ENCODE assay signal across 12 cellular contexts in the genomic region with DNA sequence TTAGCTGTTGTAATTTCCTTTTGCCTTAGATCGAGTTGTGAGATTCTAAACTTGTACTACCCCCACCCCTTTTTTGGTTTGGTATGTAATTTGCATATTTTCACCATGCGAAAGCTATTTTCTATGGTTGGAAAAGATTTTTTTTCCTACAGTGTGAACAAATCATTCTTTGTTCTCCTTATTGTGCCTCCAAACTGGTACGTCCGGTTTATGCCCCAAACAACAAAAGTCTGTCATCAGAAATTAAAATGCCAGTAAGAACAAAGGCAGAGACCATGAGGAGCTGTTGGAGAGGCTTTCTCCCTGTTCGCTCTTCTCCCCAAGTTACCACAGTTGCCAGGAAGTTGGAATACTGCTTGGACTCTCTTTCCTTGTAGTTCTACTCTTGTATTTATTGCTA.
A peak's percentile ranks its signal among the peaks of the same experiment; 100 is the strongest.
DNase-seq lines count a peak whose midpoint lies in the region; ATAC-seq and TF ChIP-seq lines count a peak whose summit lies in the region.
"Had no signal": no experiment of that assay in that cellular context is flagged by ENCODE, and none has a peak within 500 bp of the region (broad histone marks: within the 10 kb centered on the region; RNA-seq: fewer than 3 reads in every experiment).

No MANE protein-coding gene starts in this region.

- intact Hi-C loops in dorsolateral prefrontal cortex (cut with DNase I) (loop anchor here in 1 of 2 donors (2.0 kb wide), 1 partner anchor 667 kb away; no protein-coding TSS in a partner anchor), spleen (cut with DNase I; ENCODE audit: low total_unique reads) (no loop called here)

- H3K9me3 ChIP-seq in mesodermal cell (ENCODE audit: control insufficient read depth, low read length), result no peaks in the 10 kb centered on the region
- no peaks in the 10 kb centered on the region for H3K9me3 ChIP-seq in spleen

- TF ChIP-seq POLR2A in spleen (IDR thresholded peaks at IDR 0.05), result no peak

- H3K27me3 ChIP-seq in dorsolateral prefrontal cortex (no peaks in the 10 kb centered on the region), spleen (replicated peaks in 1 of 7) (no peaks in the 10 kb centered on the region)

- H3K36me3 ChIP-seq in mesodermal cell (ENCODE audit: control insufficient read depth, insufficient read depth, low read length), result no peaks in the 10 kb centered on the region
- H3K36me3 ChIP-seq in spleen, result peaks cover 0 to 9% (median 0%) of the 10 kb centered on the region in 6 donors

- DNase-seq in AG04449 (ENCODE audit: low read depth, low spot score) (no peak), LHCN-M2 (ENCODE audit: low read depth) (peak; percentile 58), dorsolateral prefrontal cortex (peak in 1 of 10 donors; percentile 21), CD1c-positive myeloid dendritic cell (ENCODE audit: extremely low spot score) (no peak), spleen (no peak)
- no peak for DNase-seq in activated naive CD4-positive, alpha-beta T cell treated with anti-CD3 and anti-CD28 coated beads, Interleukin-2, amount 50 U/mL, for 16 hours
- DNase-seq: activated T-cell treated with anti-CD3 and anti-CD28 coated beads, Interleukin-2, amount 50 U/mL, for 4 hours; CD4-positive, CD25-positive, alpha-beta regulatory T cell; immature natural killer cell; SHP77 treated with DMSO at 0.1 percent for 48 hours had no signal

- POLR2A ChIA-PET in AG04449 (lab: Yijun Ruan, JAX), result no interaction called here

- CTCF ChIA-PET in AG04449 (lab: Yijun Ruan, JAX), result interaction anchor here (1.1 kb wide), 1 partner anchor 16 kb away, joined by 3 read pairs; no protein-coding TSS in a partner anchor

- TF ChIP-seq CTCF in AG04449 (IDR thresholded peaks at IDR 0.05; ENCODE audit: insufficient read depth, low read length, missing control alignments), result no peak
- peak in 8 of 56 donors; percentile 7 to 40 (median 22) for TF ChIP-seq CTCF in dorsolateral prefrontal cortex (IDR thresholded peaks at IDR 0.05 in 54 of 56, conservative IDR thresholded peaks at IDR 0.05 in 2 of 56; ENCODE audit: low read depth in 1 of 56, partially characterized antibody in 56 of 56)
- no peak for TF ChIP-seq CTCF in spleen (IDR thresholded peaks at IDR 0.05 in 8 of 11, conservative IDR thresholded peaks at IDR 0.05 in 3 of 11)

- H3K27ac ChIP-seq in dorsolateral prefrontal cortex (peak overlapping the region; percentile 15 to 94 (median 81)), mesodermal cell (ENCODE audit: low read depth, low read length, severe bottlenecking) (peak overlapping the region; percentile 92), spleen (no peak overlapping the region)

- H3K4me1 ChIP-seq in mesodermal cell (ENCODE audit: control insufficient read depth, insufficient read depth, low read length, poor library complexity, severe bottlenecking) (peaks cover 11% of the 10 kb centered on the region), spleen (no peaks in the 10 kb centered on the region)

- no CpG with 5 or more reads among the region's 5 CpGs for WGBS in mesodermal cell (ENCODE audit: insufficient coverage in 2 of 2), 2 experiments
- WGBS in spleen, 5 donors, result 54 to 73% (median 69%) methylated on average over 5 of the region's 5 CpGs

- H3K4me3 ChIP-seq in AG04449 (ENCODE audit: low read depth, low read length) (peak overlapping the region; percentile 19), dorsolateral prefrontal cortex (peak overlapping the region in 53 of 59 donors; percentile 1 to 59 (median 30)), mesodermal cell (ENCODE audit: extremely low read depth, insufficient read depth, low read length, poor library complexity, severe bottlenecking) (no peak overlapping the region), spleen (no peak overlapping the region)

- no peak for ATAC-seq in GM21529 (IDR thresholded peaks at IDR 0.05; ENCODE audit: unreplicated experiment)
- ATAC-seq: activated T-cell treated with anti-CD3 and anti-CD28 coated beads, Interleukin-2, amount 50 U/mL, for 4 hours had no signal

Comparison
In these comparisons a context has a peak if more than half of its experiments do, and no peak if none do; other contexts are left out.
1. H3K4me3 ChIP-seq: peak in AG04449 (single experiment) and dorsolateral prefrontal cortex (53 of 59); none in mesodermal cell (single experiment) and spleen (0 of 8).
2. H3K27ac ChIP-seq: peak in dorsolateral prefrontal cortex (59 of 59) and mesodermal cell (single experiment); none in spleen (0 of 8).